In the genomic region with DNA sequence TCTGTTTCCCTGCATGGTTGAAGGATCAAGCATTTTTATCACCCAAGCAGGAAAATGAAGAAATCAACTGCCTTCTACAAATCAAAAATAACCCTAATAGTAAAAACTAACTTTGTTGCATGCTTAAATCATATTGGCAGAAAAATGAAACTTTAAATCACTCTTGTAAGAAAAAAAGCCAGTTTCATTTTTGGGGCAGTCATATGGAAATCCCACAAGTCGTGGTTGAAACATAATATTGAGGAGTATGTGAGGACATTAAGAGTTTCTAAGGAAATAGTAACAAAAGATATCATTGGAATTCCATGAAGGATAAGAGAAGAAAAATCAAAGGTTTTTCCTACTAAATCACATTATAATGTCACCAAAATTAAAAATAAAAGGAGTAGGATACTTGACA, we compare ENCODE assay signal across 22 cellular contexts. TPM values are rescaled to one million over a fixed set of nuclear protein-coding genes. Genes with fewer than 3 reads are reported as not detected.
DNase-seq lines count a peak whose midpoint lies in the region; ATAC-seq, FAIRE-seq and TF ChIP-seq lines count a peak whose summit lies in the region.
"Had no signal": no experiment of that assay in that cellular context is flagged by ENCODE, and none has a peak within 500 bp of the region (broad histone marks: within the 10 kb centered on the region; RNA-seq: fewer than 3 reads in every experiment).

No MANE protein-coding gene starts in this region.

- H3K9ac ChIP-seq in GM12878 (ENCODE audit: control insufficient read depth, insufficient read depth, low read length) = no peak overlapping the region; the same call in 1 of the 2 replicates

- peaks cover 0 to 6% of the 10 kb centered on the region in 2 experiments; a peak in 2 of 4 replicates for H3K36me3 ChIP-seq in GM12878 (ENCODE audit: control insufficient read depth in 2 of 2, insufficient read depth in 2 of 2, low read length in 1 of 2)
- no peaks in the 10 kb centered on the region for H3K36me3 ChIP-seq in testis (ENCODE audit: low read depth, missing control alignments)
- H3K36me3 ChIP-seq: Peyer's patch, right lobe of liver, thoracic aorta had no signal

- FAIRE-seq in GM12878 (lab: Jason Lieb, UNC) = no peak

- no peaks in the 10 kb centered on the region for H3K27me3 Mint-ChIP-seq in activated CD4-positive, alpha-beta memory T cell treated with anti-CD3 and anti-CD28 coated beads, Interleukin-2, amount 10 ng/mL, durations not matched to agents 7 days and 5 days
- H3K27me3 Mint-ChIP-seq: activated T-helper 17 cell treated with anti-CD3 and anti-CD28 coated beads, Interleukin-2, amount 50 U/mL, for 72 hours had no signal

- H3K36me3 Mint-ChIP-seq in activated CD4-positive, alpha-beta memory T cell treated with anti-CD3 and anti-CD28 coated beads, Interleukin-2, amount 10 ng/mL, durations not matched to agents 7 days and 5 days (ENCODE audit: low read depth) = no peaks in the 10 kb centered on the region

- peak overlapping the region; percentile 61 for H3K4me2 ChIP-seq in GM12878 (ENCODE audit: control insufficient read depth, insufficient read depth)

- DNase-seq in LHCN-M2 (ENCODE audit: low read depth) (peak; percentile 54), GM12878 (ENCODE audit: low read depth, low spot score) (no peak), testis (no peak), KBM-7 (no peak), islet precursor cell (no peak)
- no peak for DNase-seq in activated CD4-positive, alpha-beta memory T cell treated with anti-CD3 and anti-CD28 coated beads, Interleukin-2, amount 10 ng/mL, durations not matched to agents 7 days and 5 days
- DNase-seq: activated CD8-positive, alpha-beta T cell treated with anti-CD3 and anti-CD28 coated beads, Interleukin-2, amount 10 ng/mL, durations not matched to agents 7 days and 5 days; aorta; C1 segment of cervical spinal cord; HCEC 1CT; hypothalamus; left cardiac atrium; NCI-H1930; NCI-H510A treated with DMSO at 0.1 percent for 48 hours; Peyer's patch; right lobe of liver; stimulated activated CD4-positive, alpha-beta T cell treated with anti-CD3 and anti-CD28 coated beads, Interleukin-2, amount 100 ng/mL, for 48 hours; SW 1271 had no signal

- POLR2A ChIA-PET in GM12878 (lab: Charles Lee) = interaction anchor here (0.5 to 2.1 kb wide), 5 partner anchors 9 to 69 kb away, joined by 3 to 7 read pairs (median 4); no protein-coding TSS in a partner anchor
- POLR2A ChIA-PET in activated CD4-positive, alpha-beta memory T cell treated with anti-CD3 and anti-CD28 coated beads, Interleukin-2, amount 10 ng/mL, durations not matched to agents 7 days and 5 days (lab: Charles Lee) = no interaction called here

- CTCF ChIA-PET in GM12878 (lab: Yijun Ruan, JAX) = interaction anchor here (0.6 to 1.3 kb wide), 4 partner anchors 9 to 153 kb away, joined by 3 to 6 read pairs (median 4); no protein-coding TSS in a partner anchor
- CTCF ChIA-PET in activated CD4-positive, alpha-beta memory T cell treated with anti-CD3 and anti-CD28 coated beads, Interleukin-2, amount 10 ng/mL, durations not matched to agents 7 days and 5 days (lab: Charles Lee) = no interaction called here

- H4K20me1 ChIP-seq in GM12878 (ENCODE audit: control insufficient read depth, insufficient read depth) = no peaks in the 10 kb centered on the region

- no peak for TF ChIP-seq CTCF in GM12878 (IDR thresholded peaks at IDR 0.05 in 2 of 3, conservative IDR thresholded peaks at IDR 0.05 in 1 of 3; ENCODE audit: control insufficient read depth in 2 of 3, extremely low read depth in 1 of 3, insufficient read depth in 1 of 3, low read depth in 3 of 3, low read length in 3 of 3)
- TF ChIP-seq CTCF in testis (IDR thresholded peaks at IDR 0.05) = no peak

- RAD21 ChIA-PET in GM12878 (lab: Charles Lee; ENCODE audit: unreplicated experiment) = interaction anchor here (1.2 to 2.8 kb wide), 2 partner anchors 46 to 50 kb away, joined by 3 to 12 read pairs; no protein-coding TSS in a partner anchor

- ATAC-seq in GM18868 (IDR thresholded peaks at IDR 0.05; ENCODE audit: unreplicated experiment) = peak; percentile 52
- peak; percentile 43 for ATAC-seq in GM12878
- ATAC-seq: activated CD8-positive, alpha-beta T cell treated with anti-CD3 and anti-CD28 coated beads, Interleukin-2, amount 10 ng/mL, durations not matched to agents 7 days and 5 days; activated T-helper 17 cell treated with anti-CD3 and anti-CD28 coated beads, Interleukin-2, amount 50 U/mL, for 72 hours; left cardiac atrium; right lobe of liver had no signal

- H3K4me1 ChIP-seq in GM12878 (ENCODE audit: control insufficient read depth, insufficient read depth, low read length) (peaks cover 20% of the 10 kb centered on the region), testis (no peaks in the 10 kb centered on the region)
- H3K4me1 ChIP-seq: Peyer's patch had no signal

- intact Hi-C loops in GM12878 (cut with micrococcal nuclease; ENCODE audit: unreplicated experiment) (no loop called here), testis (cut with DNase I; ENCODE audit: low total_unique reads) (no loop called here)

- in situ Hi-C loops in GM12878 (cut with MboI) = no loop called here
- in situ Hi-C loops in KBM-7 (cut with MboI; ENCODE audit: low pct_unique_long_range_greater_than_20kb, low sequenced_read_pairs) = no loop called here

- peak overlapping the region; percentile 64 for H3K27ac ChIP-seq in GM12878 (ENCODE audit: control insufficient read depth, insufficient read depth)
- peak overlapping the region; percentile 20 to 37 for H3K27ac ChIP-seq in testis
- H3K27ac ChIP-seq: coronary artery, Peyer's patch, right lobe of liver, thoracic aorta had no signal

- SMC1A ChIA-PET in GM12878 (lab: Charles Lee; ENCODE audit: uncharacterized antibody, unreplicated experiment) = interaction anchor here (0.7 to 5.0 kb wide), 15 partner anchors 10 to 131 kb away, joined by 3 to 36 read pairs (median 5); no protein-coding TSS in a partner anchor

- H3K79me2 ChIP-seq in GM12878 (ENCODE audit: control insufficient read depth, insufficient read depth, low read length) = peaks cover 91% of the 10 kb centered on the region

- H3K9me3 ChIP-seq in GM12878 (replicated peaks; ENCODE audit: control insufficient read depth, insufficient read depth, low read length) (peaks cover 3% of the 10 kb centered on the region; the same call in 2 of the 3 replicates), testis (no peaks in the 10 kb centered on the region)
- H3K9me3 ChIP-seq: Peyer's patch, right lobe of liver, thoracic aorta had no signal

- no peak overlapping the region for H2AFZ ChIP-seq in GM12878 (ENCODE audit: control insufficient read depth, low read depth, low read length)

- H3K4me1 Mint-ChIP-seq in activated CD4-positive, alpha-beta memory T cell treated with anti-CD3 and anti-CD28 coated beads, Interleukin-2, amount 10 ng/mL, durations not matched to agents 7 days and 5 days = peaks cover 4% of the 10 kb centered on the region

- H3K4me3 Mint-ChIP-seq in activated CD4-positive, alpha-beta memory T cell treated with anti-CD3 and anti-CD28 coated beads, Interleukin-2, amount 10 ng/mL, durations not matched to agents 7 days and 5 days = no peak overlapping the region
- H3K4me3 Mint-ChIP-seq: activated CD8-positive, alpha-beta T cell treated with anti-CD3 and anti-CD28 coated beads, Interleukin-2, amount 10 ng/mL, durations not matched to agents 7 days and 5 days; activated T-helper 17 cell treated with anti-CD3 and anti-CD28 coated beads, Interleukin-2, amount 50 U/mL, for 72 hours had no signal

- H3K27ac Mint-ChIP-seq in activated CD4-positive, alpha-beta memory T cell treated with anti-CD3 and anti-CD28 coated beads, Interleukin-2, amount 10 ng/mL, durations not matched to agents 7 days and 5 days = no peak overlapping the region
- H3K27ac Mint-ChIP-seq: activated CD8-positive, alpha-beta T cell treated with anti-CD3 and anti-CD28 coated beads, Interleukin-2, amount 10 ng/mL, durations not matched to agents 7 days and 5 days; activated T-helper 17 cell treated with anti-CD3 and anti-CD28 coated beads, Interleukin-2, amount 50 U/mL, for 72 hours had no signal

- H3K27me3 ChIP-seq in GM12878 (replicated peaks in 1 of 2; ENCODE audit: control insufficient read depth in 2 of 2, insufficient read depth in 2 of 2, low read length in 1 of 2) (no peaks in the 10 kb centered on the region), testis (no peaks in the 10 kb centered on the region)
- H3K27me3 ChIP-seq: Peyer's patch, right lobe of liver had no signal

- no peak for TF ChIP-seq RAD21 in GM12878 (IDR thresholded peaks at IDR 0.05; ENCODE audit: insufficient read depth, low read depth, low read length)

- no TSS peak for BruUV-seq in GM12878 (replicated peaks; lab: Mats Ljungman, UMichigan)

- TF ChIP-seq POLR2A in GM12878 (IDR thresholded peaks at IDR 0.05; ENCODE audit: low read depth, low read length) (no peak), testis (IDR thresholded peaks at IDR 0.05) (no peak)

- TF ChIP-seq EP300 in GM12878 (IDR thresholded peaks at IDR 0.05; ENCODE audit: borderline replicate concordance in 1 of 2, control insufficient read depth in 1 of 2, low read depth in 2 of 2, low read length in 2 of 2) = no peak

- H3K9me3 Mint-ChIP-seq in activated CD4-positive, alpha-beta memory T cell treated with anti-CD3 and anti-CD28 coated beads, Interleukin-2, amount 10 ng/mL, durations not matched to agents 7 days and 5 days = no peaks in the 10 kb centered on the region
- H3K9me3 Mint-ChIP-seq: activated T-helper 17 cell treated with anti-CD3 and anti-CD28 coated beads, Interleukin-2, amount 50 U/mL, for 72 hours had no signal

- H3K4me3 ChIP-seq in GM12878 = peak overlapping the region; percentile 37; the same call in 1 of the 2 replicates
- no peak overlapping the region for H3K4me3 ChIP-seq in testis
- H3K4me3 ChIP-seq: coronary artery, Peyer's patch, right lobe of liver, thoracic aorta had no signal

- 0% methylated on average over 1 of the region's 1 CpG for WGBS in GM12878 (ENCODE audit: insufficient coverage, insufficient replicate concordance, low lambda C conversion rate, missing lambda C conversion rate)
- 24 to 25% methylated on average over 1 of the region's 1 CpG for WGBS in testis, 2 donors

RNA-seq across cellular contexts. Expression of gene TEC, which starts 8.3 kb away (rescaled TPM):
- total RNA-seq in LHCN-M2 (2014; rRNA removed) = 6.8 and 7.3 TPM in 2 replicates
- polyA plus RNA-seq in LHCN-M2 (2012) = 1.7 TPM
- 172 and 194 TPM in 2 replicates for total RNA-seq in GM12878 (2013; cell fraction: nucleolus; rRNA removed)
- total RNA-seq in GM12878 (2014; rRNA removed) = 24.2 and 27.2 TPM in 2 replicates
- 24.4 and 25.6 TPM in 2 replicates for total RNA-seq in GM12878 (2014; rRNA removed; fragmentation: Illumina TruSeq; extraction: Trizol)
- 19.0 and 20.2 TPM in 2 replicates for total RNA-seq in GM12878 (2021)
- polyA plus RNA-seq in GM12878 (2011; ENCODE audit: low read depth) = 9.0 TPM
- polyA plus RNA-seq in GM12878 (2011; rRNA removed) = 15.4 and 21.3 TPM in 2 replicates
- polyA plus RNA-seq in GM12878 (2011; cell fraction: cytosol; rRNA removed) = 6.2 and 7.2 TPM in 2 replicates
- 23.0 and 25.2 TPM in 2 replicates for polyA plus RNA-seq in GM12878 (2011; cell fraction: nucleus; rRNA removed)
- 15.4 and 23.3 TPM in 2 replicates for polyA plus RNA-seq in GM12878 (2012)
- polyA plus RNA-seq in GM12878 (2014; fragmentation: Illumina TruSeq; extraction: Trizol) = 18.6 and 23.7 TPM in 2 replicates
- polyA plus RNA-seq in GM12878 (2014; fragmentation: Nextera tagmentation; extraction: Ambion mirVana) = 1 to 10 TPM; 7.4 to 10.0 TPM
- 17.3 and 19.3 TPM in 2 replicates for polyA plus RNA-seq in GM12878 (2014; rRNA removed)
- 10 to 100 TPM; 14.6 to 15.5 TPM for polyA plus RNA-seq in GM12878 (2016; fragmentation: Nextera tagmentation; extraction: Ambion mirVana)
- polyA minus RNA-seq in GM12878 (2011; rRNA and poly(A)+ RNA removed) = 22.5 and 25.5 TPM in 2 replicates
- polyA minus RNA-seq in GM12878 (2011; cell fraction: cytosol; rRNA and poly(A)+ RNA removed) = 6.9 and 10.0 TPM in 2 replicates
- polyA minus RNA-seq in GM12878 (2011; cell fraction: nucleus; rRNA and poly(A)+ RNA removed) = 24.5 and 36.4 TPM in 2 replicates
- 10 to 100 TPM in 1 of 2 donors, 1 to 10 TPM in 1; 9.2 to 10.8 TPM for total RNA-seq in testis
- 3.5 TPM for polyA plus RNA-seq in testis (ENCODE audit: insufficient read depth, low read depth, low replicate concordance)
- total RNA-seq in activated CD4-positive, alpha-beta memory T cell treated with anti-CD3 and anti-CD28 coated beads, Interleukin-2, amount 10 ng/mL, durations not matched to agents 7 days and 5 days = under 1 TPM; 0.60 to 0.80 TPM
